ENCODE assay signal across 8 cellular contexts in the genomic region with DNA sequence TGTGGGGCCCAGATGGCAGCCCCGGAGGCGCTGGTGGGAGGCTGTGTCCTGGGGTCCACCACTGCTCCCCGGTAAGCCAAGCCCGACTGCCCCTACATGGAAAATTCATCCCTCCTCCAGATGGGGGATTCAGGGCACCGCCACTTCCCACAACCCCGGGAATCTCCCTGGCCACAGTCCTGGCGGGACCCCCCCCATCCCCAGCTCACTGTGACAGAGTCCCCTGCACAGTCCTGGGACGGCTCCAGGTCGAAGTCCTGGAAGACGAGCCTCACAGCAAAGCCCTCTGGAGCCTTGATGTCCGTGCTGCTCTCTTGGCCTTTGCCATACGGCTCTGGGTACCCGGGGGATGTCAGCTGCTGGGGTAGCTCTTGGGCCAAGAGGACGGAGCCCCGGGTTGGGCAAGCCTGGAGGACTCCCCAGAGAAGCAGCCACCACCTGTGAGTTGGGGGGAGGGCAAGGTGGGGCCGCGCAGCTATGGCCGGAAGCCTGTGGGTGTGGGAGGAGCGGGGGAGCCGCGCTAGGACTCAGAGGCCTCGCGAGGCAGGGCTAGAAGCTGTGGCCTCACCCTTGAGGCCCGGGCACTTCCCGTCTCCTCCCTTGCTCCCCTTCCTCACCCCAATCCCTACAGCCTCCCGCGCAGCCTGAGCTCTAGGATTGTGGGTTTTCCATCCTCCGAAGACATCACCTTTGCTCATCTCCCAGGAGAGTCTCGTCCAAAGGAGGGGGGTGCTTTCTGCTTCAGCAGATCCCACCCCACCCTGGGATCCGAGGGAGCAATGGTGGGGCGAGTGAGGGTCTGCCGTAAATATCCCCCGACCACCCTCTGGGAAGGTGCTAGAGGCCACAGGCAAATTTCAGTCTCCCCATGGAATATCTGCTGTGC. TPM values are rescaled to one million over a fixed set of nuclear protein-coding genes. Genes with fewer than 3 reads are reported as not detected.
DNase-seq lines count a peak whose midpoint lies in the region; ATAC-seq, FAIRE-seq and TF ChIP-seq lines count a peak whose summit lies in the region.

No MANE protein-coding gene starts in this region.

- H3K9me3 ChIP-seq in endodermal cell (ENCODE audit: control insufficient read depth, low read length) (peaks cover 12% of the 10 kb centered on the region), mucosa of rectum (ENCODE audit: control insufficient read depth in 2 of 2, low read length in 2 of 2) (no peaks in the 10 kb centered on the region)

- DNase-seq in A172 (ENCODE audit: low spot score) (peak; percentile 56), GM18507 (ENCODE audit: extremely low spot score, insufficient read length, low read depth) (peak; percentile 81), NCI-H510A treated with DMSO at 0.1 percent for 48 hours (lab: John Stamatoyannopoulos, UW) (peak; percentile 7), endodermal cell (peak; percentile 90)
- DNase-seq in activated CD8-positive, alpha-beta T cell treated with anti-CD3 and anti-CD28 coated beads, Interleukin-2, amount 10 ng/mL, durations not matched to agents 7 days and 5 days: peak; percentile 91
- DNase-seq in stimulated activated CD8-positive, alpha-beta memory T cell treated with anti-CD3 and anti-CD28 coated beads, Interleukin-7, amount 100 ng/mL, for 48 hours (ENCODE audit: extremely low read depth in 1 of 2, low read depth in 1 of 2): peak; percentile 60 to 75

- H3K4me3 Mint-ChIP-seq in activated CD8-positive, alpha-beta T cell treated with anti-CD3 and anti-CD28 coated beads, Interleukin-2, amount 10 ng/mL, durations not matched to agents 7 days and 5 days: peak overlapping the region; percentile 95
- peak overlapping the region; percentile 85 for H3K4me3 Mint-ChIP-seq in endodermal cell

- POLR2A ChIA-PET in activated CD8-positive, alpha-beta T cell treated with anti-CD3 and anti-CD28 coated beads, Interleukin-2, amount 10 ng/mL, durations not matched to agents 7 days and 5 days (lab: Charles Lee): interaction anchor here (0.5 to 3.7 kb wide), 22 partner anchors 9 to 773 kb away, joined by 3 to 74 read pairs (median 4); a partner anchor contains a TSS

- peak overlapping the region; percentile 92 for H3K27ac Mint-ChIP-seq in activated CD8-positive, alpha-beta T cell treated with anti-CD3 and anti-CD28 coated beads, Interleukin-2, amount 10 ng/mL, durations not matched to agents 7 days and 5 days
- H3K27ac Mint-ChIP-seq in endodermal cell: peak overlapping the region; percentile 97

- peaks cover 23% of the 10 kb centered on the region for H3K27me3 ChIP-seq in endodermal cell (ENCODE audit: control insufficient read depth, insufficient read depth, low read length, poor library complexity, severe bottlenecking)
- no peaks in the 10 kb centered on the region for H3K27me3 ChIP-seq in mucosa of rectum (ENCODE audit: control insufficient read depth in 2 of 2, insufficient read depth in 2 of 2, low read length in 2 of 2)

- WGBS in endodermal cell (ENCODE audit: insufficient coverage in 1 of 2, insufficient read length in 1 of 2), 2 experiments: 27 to 40% methylated on average over 11 to 33 of the region's 33 CpGs

- peak overlapping the region; percentile 51 for H3K9ac ChIP-seq in endodermal cell (ENCODE audit: extremely low read depth, low read length, poor library complexity, severe bottlenecking)
- peak overlapping the region; percentile 82 to 97 for H3K9ac ChIP-seq in mucosa of rectum (ENCODE audit: low read depth in 1 of 2, low read length in 2 of 2)

- H3K27ac ChIP-seq in endodermal cell (ENCODE audit: low read depth, low read length) (peak overlapping the region; percentile 37), mucosa of rectum (ENCODE audit: low read depth in 2 of 2, low read length in 2 of 2) (peak overlapping the region; percentile 95 to 98)

- peaks cover 18% of the 10 kb centered on the region for H3K9me3 Mint-ChIP-seq in activated CD8-positive, alpha-beta T cell treated with anti-CD3 and anti-CD28 coated beads, Interleukin-2, amount 10 ng/mL, durations not matched to agents 7 days and 5 days (ENCODE audit: insufficient read depth)
- peaks cover 19% of the 10 kb centered on the region for H3K9me3 Mint-ChIP-seq in endodermal cell

- no peaks in the 10 kb centered on the region for H3K27me3 Mint-ChIP-seq in activated CD8-positive, alpha-beta T cell treated with anti-CD3 and anti-CD28 coated beads, Interleukin-2, amount 10 ng/mL, durations not matched to agents 7 days and 5 days (ENCODE audit: low read depth)
- peaks cover 26% of the 10 kb centered on the region for H3K27me3 Mint-ChIP-seq in endodermal cell (ENCODE audit: insufficient read depth)

- ATAC-seq in HG02970 (IDR thresholded peaks at IDR 0.05; ENCODE audit: low FRiP score, unreplicated experiment): peak; percentile 67
- ATAC-seq in activated CD8-positive, alpha-beta T cell treated with anti-CD3 and anti-CD28 coated beads, Interleukin-2, amount 10 ng/mL, durations not matched to agents 7 days and 5 days: peak; percentile 98

- no peak for TF ChIP-seq CTCF in endodermal cell (conservative IDR thresholded peaks at IDR 0.05)

- H3K4me3 ChIP-seq in endodermal cell (ENCODE audit: low read length) (peak overlapping the region; percentile 80), mucosa of rectum (ENCODE audit: low read length in 2 of 2) (peak overlapping the region; percentile 91 to 95)

- CTCF ChIA-PET in activated CD8-positive, alpha-beta T cell treated with anti-CD3 and anti-CD28 coated beads, Interleukin-2, amount 10 ng/mL, durations not matched to agents 7 days and 5 days (lab: Charles Lee): interaction anchor here (0.6 to 7.5 kb wide), 28 partner anchors 12 to 478 kb away, joined by 3 to 107 read pairs (median 6); a partner anchor contains a TSS

- H3K4me1 Mint-ChIP-seq in activated CD8-positive, alpha-beta T cell treated with anti-CD3 and anti-CD28 coated beads, Interleukin-2, amount 10 ng/mL, durations not matched to agents 7 days and 5 days (ENCODE audit: low read depth): peaks cover 57% of the 10 kb centered on the region
- H3K4me1 Mint-ChIP-seq in endodermal cell: peaks cover 16% of the 10 kb centered on the region

- H3K36me3 ChIP-seq in endodermal cell (ENCODE audit: control insufficient read depth, insufficient read depth, low read length): no peaks in the 10 kb centered on the region
- H3K36me3 ChIP-seq in mucosa of rectum (ENCODE audit: control insufficient read depth in 2 of 2, insufficient read depth in 2 of 2, low read length in 2 of 2): peaks cover 0 to 3% of the 10 kb centered on the region in 2 donors

- H3K4me1 ChIP-seq in endodermal cell (ENCODE audit: control insufficient read depth, insufficient read depth, low read length) (no peaks in the 10 kb centered on the region), mucosa of rectum (ENCODE audit: control insufficient read depth in 2 of 2, insufficient read depth in 2 of 2, low read length in 2 of 2) (peaks cover 9 to 10% of the 10 kb centered on the region in 2 donors)

- FAIRE-seq in GM18507 (lab: Jason Lieb, UNC): peak; percentile 98

- H3K36me3 Mint-ChIP-seq in activated CD8-positive, alpha-beta T cell treated with anti-CD3 and anti-CD28 coated beads, Interleukin-2, amount 10 ng/mL, durations not matched to agents 7 days and 5 days (ENCODE audit: low read depth): peaks cover 46% of the 10 kb centered on the region
- H3K36me3 Mint-ChIP-seq in endodermal cell (ENCODE audit: low read depth): peaks cover 31% of the 10 kb centered on the region

RNA-seq across cellular contexts. Expression of a gene that starts 0.7 kb away (rescaled TPM):
- 5.8 and 11.0 TPM in 2 replicates for total RNA-seq in A172 (2014; rRNA removed; shearing (Covaris generic))
- 10 to 100 TPM; 21.5 to 23.3 TPM for total RNA-seq in activated CD8-positive, alpha-beta T cell treated with anti-CD3 and anti-CD28 coated beads, Interleukin-2, amount 10 ng/mL, durations not matched to agents 7 days and 5 days
- 10 to 100 TPM; 32.5 to 46.4 TPM for total RNA-seq in endodermal cell
- 12.4 TPM for polyA plus RNA-seq in endodermal cell (2013, experiment 1 of 2)
- 12.0 TPM for polyA plus RNA-seq in endodermal cell (2013, experiment 2 of 2)

RNA-seq across cellular contexts. Expression of a gene that starts 16.0 kb away (rescaled TPM):
- total RNA-seq in A172 (2014; rRNA removed; shearing (Covaris generic)): 10.7 and 16.0 TPM in 2 replicates
- total RNA-seq in activated CD8-positive, alpha-beta T cell treated with anti-CD3 and anti-CD28 coated beads, Interleukin-2, amount 10 ng/mL, durations not matched to agents 7 days and 5 days: 1 to 10 TPM; 3.6 to 3.7 TPM
- total RNA-seq in endodermal cell: 1 to 10 TPM; 3.9 TPM
- 5.4 TPM for polyA plus RNA-seq in endodermal cell (2013, experiment 1 of 2)
- 3.4 TPM for polyA plus RNA-seq in endodermal cell (2013, experiment 2 of 2)

RNA-seq across cellular contexts. Expression of a gene that starts 20.4 kb away (rescaled TPM):
- total RNA-seq in A172 (2014; rRNA removed; shearing (Covaris generic)): 0.31 TPM in 1 of 2 replicates, not detected in the other
- total RNA-seq in activated CD8-positive, alpha-beta T cell treated with anti-CD3 and anti-CD28 coated beads, Interleukin-2, amount 10 ng/mL, durations not matched to agents 7 days and 5 days: under 1 TPM; 0.29 to 0.42 TPM
- 10 to 100 TPM; 19.3 to 31.2 TPM for total RNA-seq in endodermal cell
- polyA plus RNA-seq in endodermal cell (2013, experiment 1 of 2): 1.7 TPM
- polyA plus RNA-seq in endodermal cell (2013, experiment 2 of 2): 1.9 TPM

RNA-seq across cellular contexts. Expression of a gene that starts 21.9 kb away (rescaled TPM):
- 8.5 and 15.6 TPM in 2 replicates for total RNA-seq in A172 (2014; rRNA removed; shearing (Covaris generic))
- 10 to 100 TPM; 76.8 to 83.9 TPM for total RNA-seq in activated CD8-positive, alpha-beta T cell treated with anti-CD3 and anti-CD28 coated beads, Interleukin-2, amount 10 ng/mL, durations not matched to agents 7 days and 5 days
- total RNA-seq in endodermal cell: 100 to 1,000 TPM in 1 of 2 donors, 10 to 100 TPM in 1; 69.7 to 135 TPM
- 52.2 TPM for polyA plus RNA-seq in endodermal cell (2013, experiment 1 of 2)
- polyA plus RNA-seq in endodermal cell (2013, experiment 2 of 2): 51.4 TPM

RNA-seq across cellular contexts. Expression of a gene that starts 47.8 kb away (rescaled TPM):
- total RNA-seq in A172 (2014; rRNA removed; shearing (Covaris generic)): 20.3 and 39.8 TPM in 2 replicates
- under 1 TPM; 0.50 to 0.90 TPM for total RNA-seq in activated CD8-positive, alpha-beta T cell treated with anti-CD3 and anti-CD28 coated beads, Interleukin-2, amount 10 ng/mL, durations not matched to agents 7 days and 5 days
- 10 to 100 TPM; 13.4 to 14.3 TPM for total RNA-seq in endodermal cell
- 4.9 TPM for polyA plus RNA-seq in endodermal cell (2013, experiment 1 of 2)
- polyA plus RNA-seq in endodermal cell (2013, experiment 2 of 2): 4.2 TPM

Comparison
In these comparisons a context has a peak if more than half of its experiments do, and no peak if none do; other contexts are left out.
1. Peak in every context shown above with its lines: DNase-seq, ATAC-seq, H3K4me3 ChIP-seq and H3K27ac ChIP-seq.
2. DNase-seq: peak in every context shown above with its lines; median percentile 91 in activated CD8-positive, alpha-beta T cell treated with anti-CD3 and anti-CD28 coated beads, Interleukin-2, amount 10 ng/mL, durations not matched to agents 7 days and 5 days; 90 in endodermal cell; 81 in GM18507; 68 in stimulated activated CD8-positive, alpha-beta memory T cell treated with anti-CD3 and anti-CD28 coated beads, Interleukin-7, amount 100 ng/mL, for 48 hours; 56 in A172; 7 in NCI-H510A treated with DMSO at 0.1 percent for 48 hours.
3. RNA of a gene that starts 20.4 kb away (total RNA-seq): 19.3 to 31.2 TPM in endodermal cell; 0.29 to 0.42 TPM in activated CD8-positive, alpha-beta T cell treated with anti-CD3 and anti-CD28 coated beads, Interleukin-2, amount 10 ng/mL, durations not matched to agents 7 days and 5 days and 0.31 TPM in A172; every median in the first group is over 10 times any median in the second.